29 cellular contexts compared by ENCODE assay signal in the genomic region with DNA sequence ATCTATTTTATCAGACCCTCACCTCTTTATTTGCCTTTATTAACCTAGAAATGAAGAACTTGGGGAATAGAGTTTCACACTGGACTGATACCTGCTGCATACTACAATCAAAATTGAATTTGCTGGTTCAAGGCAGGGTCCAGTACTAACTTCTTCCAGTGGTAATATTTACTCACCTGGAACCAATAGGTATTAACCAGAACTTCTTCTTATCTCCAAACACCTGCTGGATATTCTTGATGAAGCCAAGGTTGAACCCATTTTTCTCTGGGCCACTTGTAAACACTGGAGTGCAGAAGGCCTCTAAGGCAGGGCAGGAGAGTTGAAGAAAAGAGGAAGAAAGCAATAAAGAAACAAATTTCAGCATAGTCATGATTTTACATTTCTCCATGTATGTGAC.
"Had no signal": no experiment of that assay in that cellular context is flagged by ENCODE, and none has a peak within 500 bp of the region (broad histone marks: within the 10 kb centered on the region; RNA-seq: fewer than 3 reads in every experiment).

No MANE protein-coding gene starts in this region.

- H3K27ac ChIP-seq: adrenal gland, body of pancreas, esophagus muscularis mucosa, foreskin keratinocyte, gastrocnemius medialis, heart left ventricle had no signal

- H3K4me1 ChIP-seq: adrenal gland, body of pancreas, esophagus muscularis mucosa, foreskin keratinocyte, gastrocnemius medialis, heart left ventricle had no signal

- ATAC-seq: activated CD4-positive, alpha-beta T cell treated with anti-CD3 and anti-CD28 coated beads for 36 hours; activated CD8-positive, alpha-beta memory T cell treated with anti-CD3 and anti-CD28 coated beads, Interleukin-2, amount 10 ng/mL, durations not matched to agents 7 days and 5 days; activated CD8-positive, alpha-beta T cell treated with anti-CD3 and anti-CD28 coated beads, Interleukin-2, amount 10 ng/mL, durations not matched to agents 7 days and 5 days; activated naive CD8-positive, alpha-beta T cell treated with anti-CD3 and anti-CD28 coated beads, Interleukin-2, amount 50 U/mL, for 24 hours; body of pancreas; effector memory CD8-positive, alpha-beta T cell; foreskin keratinocyte; gastrocnemius medialis; heart left ventricle had no signal

- H3K27me3 ChIP-seq: body of pancreas, esophagus muscularis mucosa, foreskin keratinocyte, gastrocnemius medialis, heart left ventricle had no signal

- H3K36me3 ChIP-seq: adrenal gland, esophagus muscularis mucosa, gastrocnemius medialis had no signal

- H3K9me3 ChIP-seq: adrenal gland, body of pancreas, esophagus muscularis mucosa, gastrocnemius medialis, heart left ventricle had no signal

- H3K4me3 ChIP-seq: adrenal gland, body of pancreas, esophagus muscularis mucosa, gastrocnemius medialis, heart left ventricle had no signal

- DNase-seq: activated CD4-positive, alpha-beta memory T cell treated with anti-CD3 and anti-CD28 coated beads for 36 hours; activated CD4-positive, alpha-beta T cell treated with anti-CD3 and anti-CD28 coated beads for 36 hours; activated CD4-positive, alpha-beta T cell treated with anti-CD3 and anti-CD28 coated beads, Interleukin-2, amount 10 ng/mL, durations not matched to agents 24 days and 14 days; activated CD4-positive, CD25-positive, alpha-beta regulatory T cell; activated CD4-positive, CD25-positive, alpha-beta regulatory T cell treated with anti-CD3 and anti-CD28 coated beads, Interleukin-2, amount 50 U/mL, for 72 hours; activated CD8-positive, alpha-beta memory T cell treated with anti-CD3 and anti-CD28 coated beads, Interleukin-2, amount 10 ng/mL, durations not matched to agents 7 days and 5 days; activated CD8-positive, alpha-beta memory T cell treated with anti-CD3 and anti-CD28 coated beads, Interleukin-2, amount 50 U/mL, for 4 hours; activated CD8-positive, alpha-beta T cell treated with anti-CD3 and anti-CD28 coated beads, Interleukin-2, amount 10 ng/mL, durations not matched to agents 7 days and 5 days; activated effector memory CD4-positive, alpha-beta T cell treated with anti-CD3 and anti-CD28 coated beads, Interleukin-2, amount 50 U/mL, for 16 hours; activated naive CD4-positive, alpha-beta T cell treated with anti-CD3 and anti-CD28 coated beads for 36 hours; activated naive CD8-positive, alpha-beta T cell treated with anti-CD3 and anti-CD28 coated beads for 36 hours; activated naive CD8-positive, alpha-beta T cell treated with anti-CD3 and anti-CD28 coated beads, Interleukin-2, amount 50 U/mL, for 24 hours; activated T-cell treated with anti-CD3 and anti-CD28 coated beads, Interleukin-2, amount 50 U/mL, for 1 hour; activated T-cell treated with anti-CD3 and anti-CD28 coated beads, Interleukin-2, amount 50 U/mL, for 48 hours; adrenal gland; amygdala; aorta; body of pancreas; caudate nucleus; cortex of kidney; dermis blood vessel endothelial cell; effector CD4-positive, alpha-beta T cell; effector memory CD8-positive, alpha-beta T cell; erythroblast; foreskin keratinocyte; gastrocnemius medialis; glutamatergic neuron; heart left ventricle had no signal
